22 cellular contexts compared by ENCODE assay signal in the genomic region with DNA sequence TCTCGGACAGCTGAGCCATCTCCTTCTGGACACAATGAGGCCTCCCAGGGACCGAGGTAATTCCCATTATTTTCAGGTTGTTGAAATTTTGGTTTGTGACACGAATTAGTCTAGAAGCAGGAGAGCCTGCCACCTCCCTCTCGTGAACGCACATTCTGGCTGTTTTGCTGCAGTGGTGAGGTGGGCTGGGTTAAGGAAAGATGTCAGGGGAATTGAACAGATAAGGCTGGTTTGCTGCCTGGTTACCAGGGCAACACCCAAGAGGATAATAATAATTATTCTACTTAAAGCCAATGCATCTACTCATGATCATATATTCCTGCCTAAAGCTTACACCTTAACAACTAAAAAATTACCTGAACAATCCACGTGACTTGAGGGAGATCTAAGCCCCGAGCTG. TPM values are rescaled to one million over a fixed set of nuclear protein-coding genes. Genes with fewer than 3 reads are reported as not detected.
"Had no signal": no experiment of that assay in that cellular context is flagged by ENCODE, and none has a peak within 500 bp of the region (broad histone marks: within the 10 kb centered on the region; RNA-seq: fewer than 3 reads in every experiment).

No MANE protein-coding gene starts in this region.

- H2AFZ ChIP-seq: parathyroid adenoma had no signal

- H3K79me2 ChIP-seq: parathyroid adenoma had no signal

- H3K4me3 ChIP-seq: esophagus squamous epithelium, heart right ventricle, lower lobe of right lung, thyroid gland had no signal

- H3K4me1 Mint-ChIP-seq: naive B cell; stimulated activated naive B cell treated with anti-CD40 and anti-IgM and Interleukin-4, amounts not matched to agents 10 μg/mL and 1 μg/mL and 100 μg/mL, for 72 hours had no signal

- H3K27ac Mint-ChIP-seq: activated CD8-positive, alpha-beta memory T cell treated with anti-CD3 and anti-CD28 coated beads, Interleukin-2, amount 10 ng/mL, durations not matched to agents 7 days and 5 days; activated naive CD4-positive, alpha-beta T cell treated with anti-CD3 and anti-CD28 coated beads for 36 hours; activated T-helper 2 cell treated with anti-CD3 and anti-CD28 coated beads, Interferon-gamma antibody, Interleukin-2, Interleukin-4, amounts not matched to agents 10 μg/mL and 5 μg/mL and 100 μg/mL, durations not matched to agents 14 hours and 24 hours and 36 hours; stimulated activated naive B cell treated with anti-CD40 and anti-IgM and Interleukin-4, amounts not matched to agents 10 μg/mL and 1 μg/mL and 100 μg/mL, for 72 hours; T-helper 2 cell treated with Interferon-gamma antibody and Interleukin-4, amounts not matched to agents 5 μg/mL and 100 μg/mL, for 36 hours had no signal

- H3K4me3 Mint-ChIP-seq: activated CD8-positive, alpha-beta memory T cell treated with anti-CD3 and anti-CD28 coated beads, Interleukin-2, amount 10 ng/mL, durations not matched to agents 7 days and 5 days; activated naive CD4-positive, alpha-beta T cell treated with anti-CD3 and anti-CD28 coated beads for 36 hours; naive B cell; stimulated activated naive B cell treated with anti-CD40 and anti-IgM and Interleukin-4, amounts not matched to agents 10 μg/mL and 1 μg/mL and 100 μg/mL, for 72 hours; T-helper 2 cell treated with Interferon-gamma antibody and Interleukin-4, amounts not matched to agents 5 μg/mL and 100 μg/mL, for 36 hours had no signal

- DNase-seq: activated CD4-positive, alpha-beta T cell treated with anti-CD3 and anti-CD28 coated beads, Interleukin-2, amount 50 U/mL, for 4 hours; activated CD8-positive, alpha-beta memory T cell treated with anti-CD3 and anti-CD28 coated beads, Interleukin-2, amount 10 ng/mL, durations not matched to agents 7 days and 5 days; activated naive CD4-positive, alpha-beta T cell treated with anti-CD3 and anti-CD28 coated beads for 36 hours; activated T-cell treated with anti-CD3 and anti-CD28 coated beads, Interleukin-2, amount 50 U/mL, for 1 hour; esophagus squamous epithelium; heart right ventricle; left cardiac atrium; lower lobe of right lung; naive B cell; stimulated activated CD4-positive, alpha-beta T cell treated with anti-CD3 and anti-CD28 coated beads, Interleukin-15, amount 100 ng/mL, for 24 hours; stimulated activated CD4-positive, alpha-beta T cell treated with anti-CD3 and anti-CD28 coated beads, Interleukin-4, amount 100 ng/mL, for 1 hour; stimulated activated naive B cell treated with anti-CD40 and anti-IgM and Interleukin-4, amounts not matched to agents 10 μg/mL and 1 μg/mL and 100 μg/mL, for 72 hours; thyroid gland had no signal

- H3K27me3 Mint-ChIP-seq: activated CD8-positive, alpha-beta memory T cell treated with anti-CD3 and anti-CD28 coated beads, Interleukin-2, amount 10 ng/mL, durations not matched to agents 7 days and 5 days; naive B cell; stimulated activated naive B cell treated with anti-CD40 and anti-IgM and Interleukin-4, amounts not matched to agents 10 μg/mL and 1 μg/mL and 100 μg/mL, for 72 hours had no signal

- H3K27me3 ChIP-seq: esophagus squamous epithelium, heart right ventricle, thyroid gland had no signal

- H3K9ac ChIP-seq: parathyroid adenoma had no signal

- H3K27ac ChIP-seq: esophagus squamous epithelium, heart right ventricle, lower lobe of right lung, parathyroid adenoma, thyroid gland had no signal

- ATAC-seq: activated CD4-positive, CD25-positive, alpha-beta regulatory T cell treated with anti-CD3 and anti-CD28 coated beads, Interleukin-2, amount 50 U/mL, for 24 hours; activated CD8-positive, alpha-beta memory T cell treated with anti-CD3 and anti-CD28 coated beads, Interleukin-2, amount 10 ng/mL, durations not matched to agents 7 days and 5 days; heart right ventricle; left cardiac atrium; lower lobe of right lung; stimulated activated naive B cell treated with anti-CD40 and anti-IgM and Interleukin-4, amounts not matched to agents 10 μg/mL and 1 μg/mL and 100 μg/mL, for 72 hours had no signal

- H3K9me3 ChIP-seq: esophagus squamous epithelium, heart right ventricle, lower lobe of right lung, thyroid gland had no signal

- H3K9me3 Mint-ChIP-seq: activated naive CD4-positive, alpha-beta T cell treated with anti-CD3 and anti-CD28 coated beads for 36 hours; activated T-helper 2 cell treated with anti-CD3 and anti-CD28 coated beads, Interferon-gamma antibody, Interleukin-2, Interleukin-4, amounts not matched to agents 10 μg/mL and 5 μg/mL and 100 μg/mL, durations not matched to agents 14 hours and 24 hours and 36 hours; naive B cell; stimulated activated naive B cell treated with anti-CD40 and anti-IgM and Interleukin-4, amounts not matched to agents 10 μg/mL and 1 μg/mL and 100 μg/mL, for 72 hours; T-helper 2 cell treated with Interferon-gamma antibody and Interleukin-4, amounts not matched to agents 5 μg/mL and 100 μg/mL, for 36 hours had no signal

RNA-seq across cellular contexts. Expression of a gene that starts 49.3 kb away (rescaled TPM):
- total RNA-seq: activated CD8-positive, alpha-beta memory T cell treated with anti-CD3 and anti-CD28 coated beads, Interleukin-2, amount 10 ng/mL, durations not matched to agents 7 days and 5 days; activated naive CD4-positive, alpha-beta T cell treated with anti-CD3 and anti-CD28 coated beads for 36 hours; activated T-helper 2 cell treated with anti-CD3 and anti-CD28 coated beads, Interferon-gamma antibody, Interleukin-2, Interleukin-4, amounts not matched to agents 10 μg/mL and 5 μg/mL and 100 μg/mL, durations not matched to agents 14 hours and 24 hours and 36 hours; cardiac septum; esophagus squamous epithelium; frontal cortex; heart right ventricle; left cardiac atrium; lower lobe of right lung; renal cortical epithelial cell; thyroid gland; urinary bladder had no signal
- polyA plus RNA-seq: adipose tissue, heart right ventricle, urinary bladder had no signal
